13 cellular contexts compared by ENCODE assay signal in the genomic region with DNA sequence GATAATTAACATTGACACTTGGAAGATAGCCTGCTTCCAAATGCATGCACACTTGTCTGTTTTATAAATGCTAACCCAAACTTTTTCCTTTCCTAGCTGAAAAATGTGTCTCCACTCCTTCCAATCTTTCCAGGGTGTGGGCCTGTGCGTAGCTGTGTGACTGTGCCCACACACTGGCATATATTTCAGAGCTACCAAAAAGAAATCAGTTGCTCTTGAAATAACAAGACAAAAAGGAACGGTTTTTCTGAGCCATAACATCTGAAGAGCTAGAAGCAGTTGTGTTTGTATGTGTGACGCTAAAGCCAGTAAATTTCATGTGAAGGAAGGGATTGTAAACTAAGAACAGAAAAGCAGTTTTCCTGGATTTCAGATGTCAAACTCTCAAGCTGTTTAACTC.
A peak's percentile ranks its signal among the peaks of the same experiment; 100 is the strongest.
DNase-seq lines count a peak whose midpoint lies in the region; ATAC-seq and TF ChIP-seq lines count a peak whose summit lies in the region.
"Had no signal": no experiment of that assay in that cellular context is flagged by ENCODE, and none has a peak within 500 bp of the region (broad histone marks: within the 10 kb centered on the region; RNA-seq: fewer than 3 reads in every experiment).

No MANE protein-coding gene starts in this region.

- peaks cover 9% of the 10 kb centered on the region for H3K36me3 Mint-ChIP-seq in osteocyte (ENCODE audit: unreplicated experiment)
- no peaks in the 10 kb centered on the region for H3K36me3 Mint-ChIP-seq in T-helper 2 cell treated with Interferon-gamma antibody and Interleukin-4, amounts not matched to agents 5 μg/mL and 100 μg/mL, for 36 hours (ENCODE audit: low read depth)
- H3K36me3 Mint-ChIP-seq in activated naive CD4-positive, alpha-beta T cell treated with anti-CD3 and anti-CD28 coated beads for 36 hours (ENCODE audit: low read depth): no peaks in the 10 kb centered on the region
- H3K36me3 Mint-ChIP-seq: WTC11 had no signal

- H3K27ac ChIP-seq in left ventricle myocardium inferior (replicated peaks): peak overlapping the region; percentile 94
- H3K27ac ChIP-seq in upper lobe of right lung: peak overlapping the region; percentile 74

- peaks cover 100% of the 10 kb centered on the region for H3K4me1 ChIP-seq in left ventricle myocardium inferior
- peaks cover 71% of the 10 kb centered on the region for H3K4me1 ChIP-seq in upper lobe of right lung

- H3K4me1 Mint-ChIP-seq in osteocyte (ENCODE audit: unreplicated experiment): peaks cover 66% of the 10 kb centered on the region
- peaks cover 7% of the 10 kb centered on the region for H3K4me1 Mint-ChIP-seq in T-helper 2 cell treated with Interferon-gamma antibody and Interleukin-4, amounts not matched to agents 5 μg/mL and 100 μg/mL, for 36 hours (ENCODE audit: low read depth)
- peaks cover 26% of the 10 kb centered on the region for H3K4me1 Mint-ChIP-seq in activated naive CD4-positive, alpha-beta T cell treated with anti-CD3 and anti-CD28 coated beads for 36 hours (ENCODE audit: low read depth)

- H3K4me3 Mint-ChIP-seq in osteocyte (ENCODE audit: unreplicated experiment): no peak overlapping the region
- H3K4me3 Mint-ChIP-seq in T-helper 2 cell treated with Interferon-gamma antibody and Interleukin-4, amounts not matched to agents 5 μg/mL and 100 μg/mL, for 36 hours: no peak overlapping the region
- no peak overlapping the region for H3K4me3 Mint-ChIP-seq in activated naive CD4-positive, alpha-beta T cell treated with anti-CD3 and anti-CD28 coated beads for 36 hours
- H3K4me3 Mint-ChIP-seq: WTC11 had no signal

- CTCF ChIA-PET in activated naive CD4-positive, alpha-beta T cell treated with anti-CD3 and anti-CD28 coated beads for 36 hours (lab: Charles Lee): interaction anchor here (0.8 to 1.0 kb wide), 2 partner anchors 89 to 109 kb away, joined by 3 to 4 read pairs; no protein-coding TSS in a partner anchor

- no peaks in the 10 kb centered on the region for H3K9me3 Mint-ChIP-seq in osteocyte (ENCODE audit: unreplicated experiment)
- no peaks in the 10 kb centered on the region for H3K9me3 Mint-ChIP-seq in T-helper 2 cell treated with Interferon-gamma antibody and Interleukin-4, amounts not matched to agents 5 μg/mL and 100 μg/mL, for 36 hours
- no peaks in the 10 kb centered on the region for H3K9me3 Mint-ChIP-seq in activated naive CD4-positive, alpha-beta T cell treated with anti-CD3 and anti-CD28 coated beads for 36 hours
- H3K9me3 Mint-ChIP-seq: WTC11 had no signal

- intact Hi-C loops in left ventricle myocardium inferior (cut with micrococcal nuclease) (loop anchor here (10.0 kb wide), 1 partner anchor 86 kb away; the partner anchor contains the start of gene FOXO3), left ventricle myocardium superior (cut with micrococcal nuclease) (loop anchor here (10.0 kb wide), 1 partner anchor 86 kb away; the partner anchor contains the start of gene FOXO3), upper lobe of right lung (cut with DNase I) (loop anchor here (10.0 kb wide), 1 partner anchor 46 kb away; no protein-coding TSS in a partner anchor)
- intact Hi-C loops in activated naive CD4-positive, alpha-beta T cell treated with anti-CD3 and anti-CD28 coated beads for 36 hours (cut with micrococcal nuclease): no loop called here

- no peaks in the 10 kb centered on the region for H3K27me3 ChIP-seq in left ventricle myocardium inferior (ENCODE audit: low read depth)
- H3K27me3 ChIP-seq in upper lobe of right lung: no peaks in the 10 kb centered on the region

- DNase-seq in left ventricle myocardium inferior (no peak), left ventricle myocardium superior (no peak), dedifferentiated amniotic fluid mesenchymal stem cell (ENCODE audit: extremely low spot score) (peak; percentile 23), osteocyte (ENCODE audit: extremely low spot score, unreplicated experiment) (no peak), upper lobe of right lung (no peak), dermis blood vessel endothelial cell (no peak)
- DNase-seq in T-helper 2 cell treated with Interferon-gamma antibody and Interleukin-4, amounts not matched to agents 5 μg/mL and 100 μg/mL, for 36 hours (ENCODE audit: low spot score): no peak
- DNase-seq in activated naive CD4-positive, alpha-beta T cell treated with anti-CD3 and anti-CD28 coated beads for 36 hours: no peak
- DNase-seq: activated CD8-positive, alpha-beta memory T cell treated with anti-CD3 and anti-CD28 coated beads, Interleukin-2, amount 50 U/mL, for 48 hours; DMS153; effector CD4-positive, alpha-beta T cell; NCI-H510A treated with DMSO at 0.1 percent for 48 hours had no signal

- ATAC-seq in left ventricle myocardium superior (no peak), upper lobe of right lung (no peak)

- H3K4me3 ChIP-seq in left ventricle myocardium inferior: no peak overlapping the region
- no peak overlapping the region for H3K4me3 ChIP-seq in upper lobe of right lung

- H3K27ac Mint-ChIP-seq in osteocyte (ENCODE audit: unreplicated experiment): peak overlapping the region; percentile 98
- no peak overlapping the region for H3K27ac Mint-ChIP-seq in T-helper 2 cell treated with Interferon-gamma antibody and Interleukin-4, amounts not matched to agents 5 μg/mL and 100 μg/mL, for 36 hours
- H3K27ac Mint-ChIP-seq in activated naive CD4-positive, alpha-beta T cell treated with anti-CD3 and anti-CD28 coated beads for 36 hours: no peak overlapping the region
- H3K27ac Mint-ChIP-seq: WTC11 had no signal

- H3K9me3 ChIP-seq in left ventricle myocardium inferior (replicated peaks): no peaks in the 10 kb centered on the region
- H3K9me3 ChIP-seq in upper lobe of right lung: no peaks in the 10 kb centered on the region

- H3K36me3 ChIP-seq in left ventricle myocardium inferior (no peaks in the 10 kb centered on the region), upper lobe of right lung (peaks cover 7% of the 10 kb centered on the region)

- no peaks in the 10 kb centered on the region for H3K27me3 Mint-ChIP-seq in osteocyte (ENCODE audit: unreplicated experiment)
- no peaks in the 10 kb centered on the region for H3K27me3 Mint-ChIP-seq in T-helper 2 cell treated with Interferon-gamma antibody and Interleukin-4, amounts not matched to agents 5 μg/mL and 100 μg/mL, for 36 hours (ENCODE audit: low read depth)
- H3K27me3 Mint-ChIP-seq in activated naive CD4-positive, alpha-beta T cell treated with anti-CD3 and anti-CD28 coated beads for 36 hours (ENCODE audit: low read depth): no peaks in the 10 kb centered on the region

- TF ChIP-seq CTCF in left ventricle myocardium inferior (IDR thresholded peaks at IDR 0.05; ENCODE audit: borderline replicate concordance): no peak
- no peak for TF ChIP-seq CTCF in osteocyte (IDR thresholded peaks at IDR 0.05)
- no peak for TF ChIP-seq CTCF in upper lobe of right lung (IDR thresholded peaks at IDR 0.05)
